In the genomic region with DNA sequence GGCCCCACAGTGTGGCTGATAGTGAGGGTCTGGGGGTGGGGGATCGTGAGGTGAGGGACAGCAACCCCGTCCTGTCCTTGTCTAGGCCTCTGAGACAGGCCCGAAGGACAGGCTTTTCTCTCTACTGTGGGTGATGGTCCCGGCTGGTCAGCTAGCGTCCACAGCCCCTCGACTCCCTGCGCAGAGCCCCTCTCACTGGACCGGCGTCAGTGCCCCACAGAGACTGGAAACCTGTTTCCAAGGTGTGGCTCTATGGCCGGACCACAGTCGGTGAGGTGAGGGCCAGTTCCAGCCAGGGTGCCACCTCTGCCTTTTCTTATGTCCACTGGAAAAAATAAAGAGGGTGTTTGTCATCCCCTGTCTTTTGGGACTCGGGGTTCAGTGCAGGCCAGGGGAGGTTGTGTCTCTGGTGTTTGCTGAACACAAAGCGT, we compare ENCODE assay signal across 9 cellular contexts. TPM values are rescaled to one million over a fixed set of nuclear protein-coding genes. Genes with fewer than 3 reads are reported as not detected.
DNase-seq lines count a peak whose midpoint lies in the region; ATAC-seq, FAIRE-seq and TF ChIP-seq lines count a peak whose summit lies in the region.
"Had no signal": no experiment of that assay in that cellular context is flagged by ENCODE, and none has a peak within 500 bp of the region (broad histone marks: within the 10 kb centered on the region; RNA-seq: fewer than 3 reads in every experiment).

No MANE protein-coding gene starts in this region.

- no peak overlapping the region for H3K4me3 ChIP-seq in PC-3 (ENCODE audit: low read length)
- H3K4me3 ChIP-seq in H1 (ENCODE audit: extremely low read depth in 1 of 4, insufficient read depth in 2 of 4, low read depth in 3 of 4, low read length in 4 of 4), result peak overlapping the region in 1 of 4 experiments; percentile 36; a peak in 2 of 8 replicates
- no peak overlapping the region for H3K4me3 ChIP-seq in subcutaneous abdominal adipose tissue (ENCODE audit: low read depth in 1 of 5, low read length in 5 of 5)
- H3K4me3 ChIP-seq in H7 (ENCODE audit: insufficient read depth, low read depth, low read length), result no peak overlapping the region

- intact Hi-C loops in PC-3 (cut with micrococcal nuclease), result no loop called here

- no peak for TF ChIP-seq EP300 in H1 (IDR thresholded peaks at IDR 0.05; ENCODE audit: borderline replicate concordance in 1 of 2, low read depth in 2 of 2, low read length in 2 of 2)

- H4K20me1 ChIP-seq in PC-3 (ENCODE audit: low read length), result no peaks in the 10 kb centered on the region
- no peaks in the 10 kb centered on the region for H4K20me1 ChIP-seq in H1 (replicated peaks in 1 of 2; ENCODE audit: control insufficient read depth in 1 of 2, insufficient read depth in 2 of 2, low read length in 2 of 2)

- peaks cover 8% of the 10 kb centered on the region; the same call in 1 of the 2 replicates for H3K79me2 ChIP-seq in PC-3 (ENCODE audit: low read length)
- H3K79me2 ChIP-seq in H1 (ENCODE audit: control insufficient read depth in 1 of 2, insufficient read depth in 2 of 2, low read length in 2 of 2), result peaks cover 0 to 67% of the 10 kb centered on the region in 2 experiments; a peak in 2 of 4 replicates

- peak overlapping the region; percentile 57 for H2AK5ac ChIP-seq in H1 (ENCODE audit: low read depth, low read length)

- H3K4me1 Mint-ChIP-seq in mesothelial cell of epicardium, result peaks cover 76% of the 10 kb centered on the region

- peak overlapping the region; percentile 62 for H3K4ac ChIP-seq in H1 (replicated peaks; ENCODE audit: insufficient read length, low read depth, low read length)

- no peak for FAIRE-seq in H1 (lab: Jason Lieb, UNC)

- H4K5ac ChIP-seq in H1 (ENCODE audit: insufficient read length, low read depth, low read length), result peak overlapping the region; percentile 69

- H3F3A ChIP-seq in PC-3 (ENCODE audit: low read length, unreplicated experiment), result no peaks in the 10 kb centered on the region

- peak overlapping the region; percentile 96 for H4K91ac ChIP-seq in H1 (replicated peaks; ENCODE audit: insufficient read length, low read length)

- CTCF ChIA-PET in PC-3 (lab: Charles Lee) (no interaction called here), H1 (lab: Charles Lee; ENCODE audit: partially characterized antibody) (interaction anchor here (1.0 to 3.1 kb wide), 8 partner anchors 13 to 161 kb away, joined by 3 to 13 read pairs (median 4); no protein-coding TSS in a partner anchor)

- 88% methylated on average over 13 of the region's 13 CpGs; no CpG with 5 or more reads in 1 of the 2 experiments for WGBS in H1 (ENCODE audit: extremely low coverage in 1 of 2, insufficient coverage in 1 of 2, insufficient read length in 1 of 2, insufficient replicate concordance in 2 of 2, low coverage in 1 of 2, low lambda C conversion rate in 2 of 2, missing lambda C conversion rate in 1 of 2), 2 experiments

- H3K9me3 ChIP-seq in PC-3 (ENCODE audit: low read length), result no peaks in the 10 kb centered on the region
- H3K9me3 ChIP-seq in H1 (ENCODE audit: insufficient read depth in 2 of 2, low read depth in 1 of 2, low read length in 1 of 2), result no peaks in the 10 kb centered on the region
- H3K9me3 ChIP-seq in subcutaneous abdominal adipose tissue (ENCODE audit: control insufficient read depth in 5 of 5, low read length in 5 of 5), result peaks cover 0 to 10% (median 3%) of the 10 kb centered on the region in 5 donors
- H3K9me3 ChIP-seq: neutrophil had no signal

- ATAC-seq in PC-3, result no peak
- ATAC-seq in HG03135 (IDR thresholded peaks at IDR 0.05; ENCODE audit: unreplicated experiment), result no peak

- no peak overlapping the region for H3K4me3 Mint-ChIP-seq in mesothelial cell of epicardium

- H2BK5ac ChIP-seq in H1 (ENCODE audit: low read depth, low read length), result peak overlapping the region; percentile 53

- POLR2A ChIA-PET in PC-3 (lab: Charles Lee; ENCODE audit: unreplicated experiment), result no interaction called here
- POLR2A ChIA-PET in H1 (lab: Charles Lee; ENCODE audit: partially characterized antibody), result interaction anchor here (0.8 to 3.5 kb wide), 9 partner anchors 13 to 107 kb away, joined by 3 to 19 read pairs (median 4); no protein-coding TSS in a partner anchor

- H3K23ac ChIP-seq in H1 (ENCODE audit: insufficient read length), result no peak overlapping the region

- peak overlapping the region; percentile 50 for H3K14ac ChIP-seq in H1 (ENCODE audit: insufficient read length)

- H3K56ac ChIP-seq in H1 (replicated peaks; ENCODE audit: insufficient read length, low read depth, low read length), result no peak overlapping the region

- peaks cover 14% of the 10 kb centered on the region for H3K79me1 ChIP-seq in H1 (ENCODE audit: low read depth, low read length)

- no peaks in the 10 kb centered on the region for H3K27me3 Mint-ChIP-seq in mesothelial cell of epicardium (ENCODE audit: low read depth)

- H2BK12ac ChIP-seq in H1 (ENCODE audit: low read depth, low read length), result peak overlapping the region; percentile 60

- H4K8ac ChIP-seq in H1 (ENCODE audit: extremely low read depth, insufficient read depth, low read length), result no peak overlapping the region

- TF ChIP-seq CTCF in PC-3 (conservative IDR thresholded peaks at IDR 0.05; ENCODE audit: low read depth, low read length), result no peak
- no peak for TF ChIP-seq CTCF in H1 (IDR thresholded peaks at IDR 0.05; ENCODE audit: control extremely low read depth in 1 of 3, insufficient read depth in 1 of 3, low read depth in 1 of 3, low read length in 3 of 3)
- no peak for TF ChIP-seq CTCF in mesothelial cell of epicardium (IDR thresholded peaks at IDR 0.05; ENCODE audit: unreplicated experiment)

- H2BK15ac ChIP-seq in H1 (ENCODE audit: low read length), result peak overlapping the region; percentile 20; the same call in 1 of the 2 replicates

- BruUV-seq in PC-3 (replicated peaks; lab: Mats Ljungman, UMichigan), result no TSS peak

- H3K27ac Mint-ChIP-seq in mesothelial cell of epicardium, result peak overlapping the region; percentile 97

- peaks cover 7% of the 10 kb centered on the region for H3K9me3 Mint-ChIP-seq in mesothelial cell of epicardium

- H3K27me3 ChIP-seq in PC-3 (ENCODE audit: low read length) (no peaks in the 10 kb centered on the region), H1 (replicated peaks in 1 of 4; ENCODE audit: control insufficient read depth in 3 of 4, extremely low read depth in 1 of 4, insufficient read depth in 3 of 4, low read length in 3 of 4) (no peaks in the 10 kb centered on the region), subcutaneous abdominal adipose tissue (ENCODE audit: control insufficient read depth in 5 of 5, insufficient read depth in 4 of 5, low read length in 5 of 5) (no peaks in the 10 kb centered on the region), H7 (ENCODE audit: control insufficient read depth, insufficient read depth, low read length) (no peaks in the 10 kb centered on the region)
- H3K27me3 ChIP-seq: neutrophil had no signal

- H3K36me3 ChIP-seq in PC-3 (ENCODE audit: low read depth, low read length), result no peaks in the 10 kb centered on the region
- no peaks in the 10 kb centered on the region for H3K36me3 ChIP-seq in H1 (ENCODE audit: control insufficient read depth in 2 of 4, insufficient read depth in 4 of 4, low read length in 3 of 4)
- no peaks in the 10 kb centered on the region for H3K36me3 ChIP-seq in subcutaneous abdominal adipose tissue (ENCODE audit: control insufficient read depth in 5 of 5, insufficient read depth in 5 of 5, low read length in 5 of 5)
- no peaks in the 10 kb centered on the region for H3K36me3 ChIP-seq in H7 (replicated peaks; ENCODE audit: control insufficient read depth, insufficient read depth, low read length)

- no peak for TF ChIP-seq POLR2A in H1 (IDR thresholded peaks at IDR 0.05; ENCODE audit: control extremely low read depth in 1 of 2, low read depth in 2 of 2, low read length in 2 of 2)

- H3K9me2 ChIP-seq in PC-3 (replicated peaks; ENCODE audit: low read length), result no peaks in the 10 kb centered on the region

- no peak for DNase-seq in PC-3
- DNase-seq in H1 (ENCODE audit: low read depth in 1 of 2, low spot score in 2 of 2), result no peak
- peak in 1 of 2 experiments; percentile 14 for DNase-seq in mesothelial cell of epicardium (ENCODE audit: low spot score in 2 of 2, unreplicated experiment in 2 of 2)
- DNase-seq in NCI-H2227 treated with DMSO at 0.1 percent for 48 hours (lab: John Stamatoyannopoulos, UW), result no peak
- DNase-seq in activated effector memory CD4-positive, alpha-beta T cell treated with anti-CD3 and anti-CD28 coated beads, Interleukin-2, amount 50 U/mL, for 16 hours, result no peak
- no peak for DNase-seq in H7

- no peaks in the 10 kb centered on the region; the same call in 1 of the 2 replicates for H3K23me2 ChIP-seq in H1 (ENCODE audit: low read depth, low read length)

- H2AFZ ChIP-seq in PC-3 (ENCODE audit: low read length), result no peak overlapping the region
- no peak overlapping the region for H2AFZ ChIP-seq in H1 (ENCODE audit: low read length)

- H3K4me1 ChIP-seq in PC-3 (ENCODE audit: insufficient read depth, low read length) (peaks cover 13% of the 10 kb centered on the region; the same call in 1 of the 2 replicates), H1 (replicated peaks in 1 of 4; ENCODE audit: control insufficient read depth in 3 of 4, insufficient read depth in 4 of 4, low read length in 3 of 4) (peaks cover 13 to 49% (median 20%) of the 10 kb centered on the region in 4 experiments), subcutaneous abdominal adipose tissue (ENCODE audit: control insufficient read depth in 5 of 5, insufficient read depth in 5 of 5, low read length in 5 of 5) (peaks cover 6 to 27% (median 17%) of the 10 kb centered on the region in 5 donors)

- H3K9ac ChIP-seq in PC-3 (ENCODE audit: low read length) (peak overlapping the region; percentile 32; the same call in 1 of the 2 replicates), H1 (replicated peaks in 1 of 4; ENCODE audit: extremely low read depth in 1 of 4, low read depth in 3 of 4, low read length in 3 of 4) (peak overlapping the region in 2 of 4 experiments; percentile 9 to 48; a peak in 5 of 7 replicates), subcutaneous abdominal adipose tissue (ENCODE audit: low read length in 5 of 5) (no peak overlapping the region)

- H3K4me2 ChIP-seq in PC-3 (ENCODE audit: low read length) (0 out of 2 replicates have a peak overlapping the region, but pooled peaks have one; percentile 79), H1 (ENCODE audit: insufficient read depth in 1 of 2, low read depth in 2 of 2, low read length in 2 of 2) (peak overlapping the region; percentile 55 to 63; a peak in 3 of 4 replicates)

- H2BK20ac ChIP-seq in H1 (ENCODE audit: low read length), result no peak overlapping the region

- H3K18ac ChIP-seq in H1 (ENCODE audit: extremely low read depth, low read length), result peak overlapping the region; percentile 61

- H3K27ac ChIP-seq in PC-3 (ENCODE audit: low read length), result peak overlapping the region; percentile 72
- peak overlapping the region; percentile 87 for H3K27ac ChIP-seq in H1 (ENCODE audit: low read depth, low read length)
- peak overlapping the region; percentile 64 for H3K27ac ChIP-seq in subcutaneous abdominal adipose tissue (ENCODE audit: low read depth, low read length)

- peak overlapping the region; percentile 83 for H2BK120ac ChIP-seq in H1 (replicated peaks; ENCODE audit: low read depth, low read length)

- no peak for TF ChIP-seq RAD21 in H1 (IDR thresholded peaks at IDR 0.05 in 1 of 2, conservative IDR thresholded peaks at IDR 0.05 in 1 of 2; ENCODE audit: low read depth in 2 of 2, low read length in 2 of 2)

- H3K36me3 Mint-ChIP-seq in mesothelial cell of epicardium, result peaks cover 12% of the 10 kb centered on the region

RNA-seq across cellular contexts. Expression of gene ATP11A, which starts 22.6 kb away (rescaled TPM):
- total RNA-seq in PC-3 (2014; rRNA removed) (8.7 and 12.0 TPM in 2 replicates), mesothelial cell of epicardium (107 to 114 TPM (median 112 TPM) in 3 replicates)
- total RNA-seq in H1 (2021; fragmentation: NEBNext Ultra II Directional; extraction: Animal tissue kit (Norgen Biotek cat#: 25700)), result 72.9 and 78.5 TPM in 2 replicates
- polyA plus RNA-seq in H1 (2011; rRNA removed), result 28.8 and 30.7 TPM in 2 replicates
- polyA plus RNA-seq in H1 (2011; cell fraction: cytosol; rRNA removed), result 14.9 TPM
- 83.2 TPM for polyA plus RNA-seq in H1 (2011; cell fraction: nucleus; rRNA removed)
- 31.1 to 42.5 TPM (median 35.7 TPM) in 4 replicates for polyA plus RNA-seq in H1 (2012, experiment 1 of 2)
- 4.6 TPM for polyA plus RNA-seq in H1 (2012, experiment 2 of 2)
- polyA plus RNA-seq in H1 (2013, experiment 1 of 2), result 30.6 TPM
- polyA plus RNA-seq in H1 (2013, experiment 2 of 2), result 28.1 TPM
- polyA minus RNA-seq in H1 (2011; rRNA and poly(A)+ RNA removed), result 35.6 and 46.4 TPM in 2 replicates
- 49.0 TPM for polyA minus RNA-seq in H1 (2011; cell fraction: cytosol; rRNA and poly(A)+ RNA removed)
- polyA minus RNA-seq in H1 (2011; cell fraction: nucleus; rRNA and poly(A)+ RNA removed), result 68.1 TPM
- total RNA-seq in H7 (2014; rRNA removed; shearing (Covaris generic)), result 9.9 and 14.7 TPM in 2 replicates
